ENCODE assay signal across 16 cellular contexts in genomic region chr15:62452016-62452415, GRCh38.
"Had no signal": no experiment of that assay in that cellular context is flagged by ENCODE, and none has a peak within 500 bp of the region (broad histone marks: within the 10 kb centered on the region; RNA-seq: fewer than 3 reads in every experiment).

No MANE protein-coding gene starts in this region.

- H3K27ac ChIP-seq: adrenal gland, cardiac muscle cell, foreskin keratinocyte, prostate gland, transverse colon, vagina, VCaP had no signal

- H3K4me3 ChIP-seq: adrenal gland, cardiac muscle cell, prostate gland, transverse colon, vagina had no signal

- H3K4me1 ChIP-seq: prostate gland had no signal

- DNase-seq: activated CD4-positive, alpha-beta T cell treated with anti-CD3 and anti-CD28 coated beads, Interleukin-2, amount 50 U/mL, for 4 hours; activated gamma-delta T cell treated with Interleukin-2 at 50 U/mL for 16 hours; activated T-cell treated with anti-CD3 and anti-CD28 coated beads for 4 hours; adrenal gland; foreskin keratinocyte; hippocampal formation; left ventricle myocardium superior; right cardiac atrium; stimulated activated CD4-positive, alpha-beta T cell treated with anti-CD3 and anti-CD28 coated beads, Interleukin-2, amount 100 ng/mL, for 24 hours; stimulated activated naive CD8-positive, alpha-beta T cell treated with anti-CD3 and anti-CD28 coated beads, Interleukin-15, Interleukin-2, amounts not matched to agents 100 U/mL and 50 U/mL, for 24 hours; T-helper 2 cell; transverse colon had no signal

- H3K27me3 ChIP-seq: adrenal gland, foreskin keratinocyte, transverse colon, vagina had no signal

- H3K36me3 ChIP-seq: adrenal gland, cardiac muscle cell, prostate gland, transverse colon, vagina had no signal

- H3K9me3 ChIP-seq: adrenal gland, prostate gland, transverse colon, vagina had no signal
